ENCODE assay signal across 13 cellular contexts in genomic region chr5:8615142-8615858, GRCh38.
"Had no signal": no experiment of that assay in that cellular context is flagged by ENCODE, and none has a peak within 500 bp of the region (broad histone marks: within the 10 kb centered on the region; RNA-seq: fewer than 3 reads in every experiment).

No MANE protein-coding gene starts in this region.

- H3K36me3 ChIP-seq: heart left ventricle had no signal

- DNase-seq: activated CD4-positive, alpha-beta T cell treated with anti-CD3 and anti-CD28 coated beads, Interleukin-2, amount 50 U/mL, for 48 hours; activated CD4-positive, CD25-positive, alpha-beta regulatory T cell treated with anti-CD3 and anti-CD28 coated beads, Interleukin-2, amount 50 U/mL, for 72 hours; activated effector memory CD4-positive, alpha-beta T cell treated with anti-CD3 and anti-CD28 coated beads, Interleukin-2, amount 50 U/mL, for 16 hours; activated T-cell treated with anti-CD3 and anti-CD28 coated beads, Interleukin-2, amount 50 U/mL, for 4 hours; foreskin melanocyte; heart left ventricle; islet precursor cell; left ventricle myocardium superior; mesendoderm; nephron progenitor cell; stimulated activated CD4-positive, alpha-beta T cell treated with anti-CD3 and anti-CD28 coated beads, Interleukin-4, amount 100 ng/mL, for 1 hour; stimulated activated naive CD8-positive, alpha-beta T cell treated with anti-CD3 and anti-CD28 coated beads, Interleukin-15, amount 100 ng/mL, for 72 hours; testis had no signal

- ATAC-seq: activated T-cell treated with anti-CD3 and anti-CD28 coated beads, Interleukin-2, amount 50 U/mL, for 4 hours; heart left ventricle; left ventricle myocardium superior; stimulated activated naive CD8-positive, alpha-beta T cell treated with anti-CD3 and anti-CD28 coated beads, Interleukin-15, amount 100 ng/mL, for 72 hours had no signal

- H3K9me3 ChIP-seq: heart left ventricle, testis had no signal

- H3K27ac ChIP-seq: heart left ventricle, testis had no signal

- H3K4me3 ChIP-seq: heart left ventricle, testis had no signal

- H3K27me3 ChIP-seq: heart left ventricle, testis had no signal

- H3K4me1 ChIP-seq: heart left ventricle, testis had no signal
